Comparison of ENCODE assay signal across 9 cellular contexts in genomic region chr12:46370380-46370734, GRCh38. TPM values are rescaled to one million over a fixed set of nuclear protein-coding genes. Genes with fewer than 3 reads are reported as not detected.
DNase-seq lines count a peak whose midpoint lies in the region; ATAC-seq and TF ChIP-seq lines count a peak whose summit lies in the region.
"Had no signal": no experiment of that assay in that cellular context is flagged by ENCODE, and none has a peak within 500 bp of the region (broad histone marks: within the 10 kb centered on the region; RNA-seq: fewer than 3 reads in every experiment).

No MANE protein-coding gene starts in this region.

- H3K27ac ChIP-seq in BLaER1 treated with 17β-estradiol and CSF1 and Interleukin-3, amounts not matched to agents 10 nM and 100 nM, result peak overlapping the region in 7 of 11 experiments; percentile 96 to 98 (median 98); a peak in 7 of 22 replicates
- H3K27ac ChIP-seq in ectodermal cell (ENCODE audit: insufficient read depth, low read depth, low read length, poor library complexity, severe bottlenecking), result no peak overlapping the region
- no peak overlapping the region for H3K27ac ChIP-seq in substantia nigra (ENCODE audit: low read depth, low read length, poor library complexity, severe bottlenecking)

- H4K20me1 ChIP-seq in BLaER1 treated with 17β-estradiol and CSF1 and Interleukin-3, amounts not matched to agents 10 nM and 100 nM, result peaks cover 58 to 69% (median 66%) of the 10 kb centered on the region in 11 experiments

- TF ChIP-seq POLR2A in NB4 (IDR thresholded peaks at IDR 0.05; ENCODE audit: extremely low read depth, insufficient read length), result no peak

- peaks cover 14% of the 10 kb centered on the region for H3K27me3 Mint-ChIP-seq in nephron progenitor cell (ENCODE audit: low read depth, poor library complexity)

- peaks cover 58 to 59% (median 58%) of the 10 kb centered on the region in 11 experiments for H3K36me3 ChIP-seq in BLaER1 treated with 17β-estradiol and CSF1 and Interleukin-3, amounts not matched to agents 10 nM and 100 nM
- H3K36me3 ChIP-seq in ectodermal cell (ENCODE audit: control insufficient read depth, insufficient read depth, low read length), result peaks cover 34% of the 10 kb centered on the region

- peaks cover 50% of the 10 kb centered on the region for H3K36me3 Mint-ChIP-seq in nephron progenitor cell (ENCODE audit: low read depth)

- H3K9ac ChIP-seq in BLaER1 treated with 17β-estradiol and CSF1 and Interleukin-3, amounts not matched to agents 10 nM and 100 nM, result peak overlapping the region; percentile 94 to 99 (median 98)

- H3K27me3 ChIP-seq in BLaER1 treated with 17β-estradiol and CSF1 and Interleukin-3, amounts not matched to agents 10 nM and 100 nM, result no peaks in the 10 kb centered on the region
- peaks cover 9% of the 10 kb centered on the region for H3K27me3 ChIP-seq in ectodermal cell (ENCODE audit: control insufficient read depth, insufficient read depth, low read length, poor library complexity, severe bottlenecking)

- H3K9me3 ChIP-seq in BLaER1 treated with 17β-estradiol and CSF1 and Interleukin-3, amounts not matched to agents 10 nM and 100 nM (replicated peaks in 1 of 11), result no peaks in the 10 kb centered on the region
- no peaks in the 10 kb centered on the region for H3K9me3 ChIP-seq in ectodermal cell (ENCODE audit: control insufficient read depth, low read length)

- H3K4me3 Mint-ChIP-seq in nephron progenitor cell, result peak overlapping the region; percentile 99

- H3K4me2 ChIP-seq in BLaER1 treated with 17β-estradiol and CSF1 and Interleukin-3, amounts not matched to agents 10 nM and 100 nM, result peak overlapping the region; percentile 80 to 99 (median 93)

- H3K9me3 Mint-ChIP-seq in nephron progenitor cell, result no peaks in the 10 kb centered on the region

- DNase-seq in NB4 (ENCODE audit: low read depth) (no peak), nephron progenitor cell (no peak), GOT3 (lab: John Stamatoyannopoulos, UW) (no peak), substantia nigra (lab: John Stamatoyannopoulos, UW) (no peak)
- DNase-seq in activated effector memory CD4-positive, alpha-beta T cell treated with anti-CD3 and anti-CD28 coated beads, Interleukin-2, amount 50 U/mL, for 16 hours, result no peak
- DNase-seq: RPMI8226 had no signal

- H3K4me3 ChIP-seq in BLaER1 treated with 17β-estradiol and CSF1 and Interleukin-3, amounts not matched to agents 10 nM and 100 nM, result peak overlapping the region; percentile 82 to 98 (median 94)
- H3K4me3 ChIP-seq in NB4 (ENCODE audit: low read depth, low read length) (peak overlapping the region; percentile 84), ectodermal cell (ENCODE audit: insufficient read depth, low read depth, low read length) (peak overlapping the region; percentile 87)

- no peak for ATAC-seq in HG02840 (IDR thresholded peaks at IDR 0.05; ENCODE audit: low FRiP score, unreplicated experiment)

- TF ChIP-seq CTCF in NB4 (IDR thresholded peaks at IDR 0.05; ENCODE audit: low read depth, low read length) (no peak), nephron progenitor cell (IDR thresholded peaks at IDR 0.05) (no peak)

- peak overlapping the region; percentile 32 for H3K27ac Mint-ChIP-seq in nephron progenitor cell

- 38 to 54% methylated on average over 1 to 2 of the region's 2 CpGs for WGBS in ectodermal cell, 2 experiments

- H3K4me1 ChIP-seq in BLaER1 treated with 17β-estradiol and CSF1 and Interleukin-3, amounts not matched to agents 10 nM and 100 nM, result peaks cover 53 to 73% (median 62%) of the 10 kb centered on the region in 10 experiments
- H3K4me1 ChIP-seq in ectodermal cell (ENCODE audit: control insufficient read depth, insufficient read depth, low read length), result peaks cover 19% of the 10 kb centered on the region

- H3K4me1 Mint-ChIP-seq in nephron progenitor cell, result peaks cover 62% of the 10 kb centered on the region

RNA-seq across cellular contexts. Expression of gene SLC38A2, which starts 2.2 kb away (rescaled TPM):
- polyA plus RNA-seq in ectodermal cell (2013, experiment 1 of 4), result 185 TPM
- 205 TPM for polyA plus RNA-seq in ectodermal cell (2013, experiment 2 of 4)
- polyA plus RNA-seq in ectodermal cell (2013, experiment 3 of 4), result 158 TPM
- polyA plus RNA-seq in ectodermal cell (2013, experiment 4 of 4), result 176 TPM

Comparison
In these comparisons a context has a peak if more than half of its experiments do, and no peak if none do; other contexts are left out.
1. H3K27ac ChIP-seq: peak in BLaER1 treated with 17β-estradiol and CSF1 and Interleukin-3, amounts not matched to agents 10 nM and 100 nM (7 of 11); none in ectodermal cell (single experiment) and substantia nigra (single experiment).
2. Peak in every context shown above with its lines, with median percentiles within 50 percentile points of each other: H3K4me3 ChIP-seq.